32 cellular contexts compared by ENCODE assay signal in the genomic region with DNA sequence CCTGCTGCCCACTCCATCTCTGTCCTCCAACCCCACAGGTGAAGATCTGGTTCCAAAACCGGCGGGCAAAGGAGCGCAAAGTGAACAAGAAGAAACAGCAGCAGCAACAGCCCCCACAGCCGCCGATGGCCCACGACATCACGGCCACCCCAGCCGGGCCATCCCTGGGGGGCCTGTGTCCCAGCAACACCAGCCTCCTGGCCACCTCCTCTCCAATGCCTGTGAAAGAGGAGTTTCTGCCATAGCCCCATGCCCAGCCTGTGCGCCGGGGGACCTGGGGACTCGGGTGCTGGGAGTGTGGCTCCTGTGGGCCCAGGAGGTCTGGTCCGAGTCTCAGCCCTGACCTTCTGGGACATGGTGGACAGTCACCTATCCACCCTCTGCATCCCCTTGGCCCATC. TPM values are rescaled to one million over a fixed set of nuclear protein-coding genes. Genes with fewer than 3 reads are reported as not detected.
"Had no signal": no experiment of that assay in that cellular context is flagged by ENCODE, and none has a peak within 500 bp of the region (broad histone marks: within the 10 kb centered on the region; RNA-seq: fewer than 3 reads in every experiment).

No MANE protein-coding gene starts in this region.

- H3K4me1 ChIP-seq: foreskin keratinocyte had no signal

- H3K27me3 ChIP-seq: gastrocnemius medialis had no signal

- FAIRE-seq: astrocyte, bronchial epithelial cell had no signal

- DNase-seq: activated CD4-positive, alpha-beta memory T cell treated with anti-CD3 and anti-CD28 coated beads, Interleukin-2, amount 10 ng/mL, durations not matched to agents 7 days and 5 days; activated CD4-positive, alpha-beta T cell treated with anti-CD3 and anti-CD28 coated beads for 1 hour; activated CD4-positive, alpha-beta T cell treated with anti-CD3 and anti-CD28 coated beads for 4 hours; activated CD4-positive, alpha-beta T cell treated with anti-CD3 and anti-CD28 coated beads, Interleukin-2, amount 10 ng/mL, durations not matched to agents 7 days and 5 days; activated CD4-positive, alpha-beta T cell treated with anti-CD3 and anti-CD28 coated beads, Interleukin-2, amount 50 U/mL, for 4 hours; activated CD4-positive, CD25-positive, alpha-beta regulatory T cell; activated CD8-positive, alpha-beta memory T cell treated with anti-CD3 and anti-CD28 coated beads, Interleukin-2, amount 50 U/mL, for 48 hours; activated gamma-delta T cell; activated naive CD4-positive, alpha-beta T cell; activated naive CD4-positive, alpha-beta T cell treated with anti-CD3 and anti-CD28 coated beads, Interleukin-2, amount 50 U/mL, for 16 hours; activated T-cell treated with anti-CD3 and anti-CD28 coated beads for 4 hours; activated T-cell treated with anti-CD3 and anti-CD28 coated beads, Interleukin-2, amount 50 U/mL, for 24 hours; activated T-cell treated with anti-CD3 and anti-CD28 coated beads, Interleukin-2, amount 50 U/mL, for 72 hours; amniotic stem cell; anterior cingulate cortex; brain microvascular endothelial cell; cortex of kidney; dermis blood vessel endothelial cell; effector CD4-positive, alpha-beta T cell; effector memory CD8-positive, alpha-beta T cell; erythroblast; foreskin keratinocyte; gastrocnemius medialis; glutamatergic neuron; T-helper 2 cell had no signal

- ATAC-seq: activated T-cell treated with anti-CD3 and anti-CD28 coated beads, Interleukin-2, amount 50 U/mL, for 72 hours; effector memory CD8-positive, alpha-beta T cell; foreskin keratinocyte; gastrocnemius medialis had no signal

- H3K27ac ChIP-seq: brain microvascular endothelial cell, esophagus muscularis mucosa, foreskin keratinocyte, gastrocnemius medialis had no signal

- H3K36me3 ChIP-seq: brain microvascular endothelial cell, esophagus muscularis mucosa, gastrocnemius medialis had no signal

- H3K9me3 ChIP-seq: esophagus muscularis mucosa, gastrocnemius medialis had no signal

- H3K4me3 ChIP-seq: esophagus muscularis mucosa, gastrocnemius medialis had no signal

RNA-seq across cellular contexts. Expression of a gene that starts 6.4 kb away (rescaled TPM):
- total RNA-seq: activated CD4-positive, alpha-beta memory T cell treated with anti-CD3 and anti-CD28 coated beads, Interleukin-2, amount 10 ng/mL, durations not matched to agents 7 days and 5 days; activated CD4-positive, alpha-beta T cell treated with anti-CD3 and anti-CD28 coated beads, Interleukin-2, amount 10 ng/mL, durations not matched to agents 7 days and 5 days; activated T-cell treated with anti-CD3 and anti-CD28 coated beads, Interleukin-2, amount 50 U/mL, for 72 hours; astrocyte; bronchial epithelial cell; cardiac septum; dermis blood vessel endothelial cell; esophagus muscularis mucosa; foreskin keratinocyte; T-helper 1 cell treated with Interleukin-12 subunit alpha and Interleukin-12 subunit beta and Interleukin-4 antibody, amounts not matched to agents 30 ng/mL and 1 ng/mL, for 36 hours had no signal
- polyA plus RNA-seq: adipose tissue, foreskin keratinocyte had no signal

RNA-seq across cellular contexts. Expression of a gene that starts 16.9 kb away (rescaled TPM):
- total RNA-seq: activated CD4-positive, alpha-beta memory T cell treated with anti-CD3 and anti-CD28 coated beads, Interleukin-2, amount 10 ng/mL, durations not matched to agents 7 days and 5 days; activated CD4-positive, alpha-beta T cell treated with anti-CD3 and anti-CD28 coated beads, Interleukin-2, amount 10 ng/mL, durations not matched to agents 7 days and 5 days; activated T-cell treated with anti-CD3 and anti-CD28 coated beads, Interleukin-2, amount 50 U/mL, for 72 hours; astrocyte; bronchial epithelial cell; cerebellum; dermis blood vessel endothelial cell; foreskin keratinocyte; T-helper 1 cell treated with Interleukin-12 subunit alpha and Interleukin-12 subunit beta and Interleukin-4 antibody, amounts not matched to agents 30 ng/mL and 1 ng/mL, for 36 hours had no signal
- polyA plus RNA-seq: foreskin keratinocyte had no signal

RNA-seq across cellular contexts. Expression of a gene that starts 27.8 kb away (rescaled TPM):
- total RNA-seq: foreskin keratinocyte had no signal
- polyA plus RNA-seq: foreskin keratinocyte had no signal
